8 cellular contexts compared by ENCODE assay signal in genomic region chr17:82333279-82334171, GRCh38. TPM values are rescaled to one million over a fixed set of nuclear protein-coding genes. Genes with fewer than 3 reads are reported as not detected.
DNase-seq lines count a peak whose midpoint lies in the region; ATAC-seq and TF ChIP-seq lines count a peak whose summit lies in the region.

SECTM1 (minus strand) TSS chr17:82333766; CDS start chr17:82327240, 6,526 bp downstream.

- DNase-seq in GM12864 (ENCODE audit: low read depth) = no peak
- no peak for DNase-seq in SJCRH30
- DNase-seq in epithelial cell of proximal tubule (ENCODE audit: low read depth) = no peak
- DNase-seq in naive thymus-derived CD4-positive, alpha-beta T cell = peak in 1 of 9 donors; percentile 9
- DNase-seq in effector CD8-positive, alpha-beta T cell (lab: John Stamatoyannopoulos, UW) = no peak
- no peak for DNase-seq in GDM1 (lab: John Stamatoyannopoulos, UW)
- no peak for DNase-seq in SKM-1 treated with dmso at 0.1 percent for 144 hours (lab: John Stamatoyannopoulos, UW; ENCODE audit: unreplicated experiment)

- H3K36me3 Mint-ChIP-seq in naive thymus-derived CD4-positive, alpha-beta T cell = no peaks in the 10 kb centered on the region

- H3K4me1 Mint-ChIP-seq in naive thymus-derived CD4-positive, alpha-beta T cell = peaks cover 17 to 34% (median 24%) of the 10 kb centered on the region in 7 donors

- H3K27ac Mint-ChIP-seq in naive thymus-derived CD4-positive, alpha-beta T cell = peak within 1 kb of the TSS; percentile 85 to 99 (median 94)

- H3K4me3 Mint-ChIP-seq in naive thymus-derived CD4-positive, alpha-beta T cell = peak within 1 kb of the TSS; percentile 86 to 99 (median 98)

- no peaks in the 10 kb centered on the region for H3K9me3 ChIP-seq in SJCRH30 (replicated peaks)
- no peaks in the 10 kb centered on the region for H3K9me3 ChIP-seq in naive thymus-derived CD4-positive, alpha-beta T cell (ENCODE audit: control insufficient read depth in 2 of 3, low read length in 3 of 3)

- H3K9me3 Mint-ChIP-seq in naive thymus-derived CD4-positive, alpha-beta T cell = peaks cover 0 to 1% (median 0%) of the 10 kb centered on the region in 11 donors

- peak within 1 kb of the TSS; percentile 23; the same call in 1 of the 2 replicates for H3K4me3 ChIP-seq in GM12864 (ENCODE audit: low read depth, low read length)
- peak within 1 kb of the TSS; percentile 19; the same call in 1 of the 2 replicates for H3K4me3 ChIP-seq in SJCRH30
- peak within 1 kb of the TSS; percentile 63 for H3K4me3 ChIP-seq in epithelial cell of proximal tubule (ENCODE audit: low read depth, low read length)
- H3K4me3 ChIP-seq in naive thymus-derived CD4-positive, alpha-beta T cell (ENCODE audit: low read length) = peak within 1 kb of the TSS; percentile 67

- H3K36me3 ChIP-seq in SJCRH30 = no peaks in the 10 kb centered on the region
- H3K36me3 ChIP-seq in naive thymus-derived CD4-positive, alpha-beta T cell (ENCODE audit: control insufficient read depth in 2 of 3, insufficient read depth in 3 of 3, low read length in 3 of 3) = no peaks in the 10 kb centered on the region

- H3K27ac ChIP-seq in SJCRH30 = no peak within 1 kb of the TSS
- peak within 1 kb of the TSS; percentile 54 for H3K27ac ChIP-seq in naive thymus-derived CD4-positive, alpha-beta T cell (ENCODE audit: low read depth, low read length)

- POLR2A ChIA-PET in naive thymus-derived CD4-positive, alpha-beta T cell (lab: Charles Lee) = interaction anchor here (0.6 to 3.7 kb wide), 10 partner anchors 9 to 313 kb away, joined by 3 to 27 read pairs (median 4); partner anchors contain the start of gene CD7

- H3K27me3 ChIP-seq in SJCRH30 = no peaks in the 10 kb centered on the region
- H3K27me3 ChIP-seq in naive thymus-derived CD4-positive, alpha-beta T cell (ENCODE audit: control insufficient read depth in 2 of 2, insufficient read depth in 2 of 2, low read length in 2 of 2) = no peaks in the 10 kb centered on the region

- TF ChIP-seq CTCF in GM12864 (IDR thresholded peaks at IDR 0.05; ENCODE audit: low read depth, low read length, missing control alignments) (no peak), epithelial cell of proximal tubule (conservative IDR thresholded peaks at IDR 0.05; ENCODE audit: low read depth, low read length) (no peak)

- intact Hi-C loops in naive thymus-derived CD4-positive, alpha-beta T cell (cut with micrococcal nuclease) = loop anchor here in 1 of 2 donors (2.0 kb wide), 1 partner anchor 17 kb away; the partner anchor contains the start of gene CD7

- peak; percentile 48 for ATAC-seq in naive thymus-derived CD4-positive, alpha-beta T cell
- no peak for ATAC-seq in GM21381 (IDR thresholded peaks at IDR 0.05; ENCODE audit: unreplicated experiment)

- CTCF ChIA-PET in naive thymus-derived CD4-positive, alpha-beta T cell (lab: Charles Lee) = interaction anchor here (0.8 to 1.6 kb wide), 3 partner anchors 12 to 32 kb away, joined by 3 to 7 read pairs (median 3); no protein-coding TSS in a partner anchor

- peaks cover 70% of the 10 kb centered on the region for H3K4me1 ChIP-seq in SJCRH30
- H3K4me1 ChIP-seq in naive thymus-derived CD4-positive, alpha-beta T cell (ENCODE audit: control insufficient read depth in 2 of 2, insufficient read depth in 2 of 2, low read length in 2 of 2) = peaks cover 15 to 17% of the 10 kb centered on the region in 2 donors

- peaks cover 0 to 8% (median 0%) of the 10 kb centered on the region in 5 donors for H3K27me3 Mint-ChIP-seq in naive thymus-derived CD4-positive, alpha-beta T cell

RNA-seq across cellular contexts. Expression of gene SECTM1, which starts in this region (rescaled TPM):
- 0.36 and 1.1 TPM in 2 replicates for total RNA-seq in SJCRH30 (2014; rRNA removed; shearing (Covaris generic))
- total RNA-seq in epithelial cell of proximal tubule = 0.75 and 1.9 TPM in 2 replicates
- total RNA-seq in naive thymus-derived CD4-positive, alpha-beta T cell = 10 to 100 TPM in 2 of 5 experiments, 1 to 10 TPM in 3; 2.3 to 32.4 (median 5.1) TPM
- 1 to 10 TPM; 1.5 to 3.2 TPM for polyA plus RNA-seq in naive thymus-derived CD4-positive, alpha-beta T cell
